In genomic region chr19:14081797-14082674, GRCh38 we compare ENCODE assay signal across 8 cellular contexts. TPM values are rescaled to one million over a fixed set of nuclear protein-coding genes. Genes with fewer than 3 reads are reported as not detected.
DNase-seq lines count a peak whose midpoint lies in the region; ATAC-seq, FAIRE-seq and TF ChIP-seq lines count a peak whose summit lies in the region.

No MANE protein-coding gene starts in this region.

- DNase-seq in stimulated activated CD4-positive, alpha-beta T cell treated with anti-CD3 and anti-CD28 coated beads, Interleukin-15, amount 100 ng/mL, for 24 hours: peak; percentile 30
- no peak for DNase-seq in stimulated activated CD4-positive, alpha-beta T cell treated with anti-CD3 and anti-CD28 coated beads, Interleukin-1b, Interleukin-23, amount 100 ng/mL, for 48 hours
- DNase-seq in Karpas-422 (no peak), astrocyte (ENCODE audit: low read depth) (peak; percentile 31), kidney epithelial cell (ENCODE audit: low read depth) (no peak), HUDEP-2 (lab: John Stamatoyannopoulos, UW; ENCODE audit: unreplicated experiment in 76 of 76) (no peak)
- peak; percentile 24 for DNase-seq in stimulated activated naive CD4-positive, alpha-beta T cell treated with Interleukin-2 at 50 U/mL for 16 hours (lab: John Stamatoyannopoulos, UW)

- no peak for FAIRE-seq in astrocyte (lab: Jason Lieb, UNC)

- no peak for ATAC-seq in HG02798 (IDR thresholded peaks at IDR 0.05; ENCODE audit: poor library complexity, unreplicated experiment)

- peak overlapping the region; percentile 93 for H3K4me3 Mint-ChIP-seq in astrocyte (ENCODE audit: unreplicated experiment)

- H3K4me2 ChIP-seq in Karpas-422 (ENCODE audit: low read depth, low read length, poor library complexity, severe bottlenecking) (peak overlapping the region; percentile 86), astrocyte (ENCODE audit: low read length) (peak overlapping the region; percentile 96)

- no peaks in the 10 kb centered on the region for H3K36me3 ChIP-seq in Karpas-422 (ENCODE audit: insufficient read depth, low read length)
- H3K36me3 ChIP-seq in astrocyte (ENCODE audit: insufficient read depth, low read length): no peaks in the 10 kb centered on the region
- H3K36me3 ChIP-seq in kidney epithelial cell (ENCODE audit: control insufficient read depth, insufficient read depth, low read length): no peaks in the 10 kb centered on the region

- H3K36me3 Mint-ChIP-seq in astrocyte (ENCODE audit: low read depth, unreplicated experiment): peaks cover 8% of the 10 kb centered on the region

- no peaks in the 10 kb centered on the region for H3K9me3 Mint-ChIP-seq in astrocyte (ENCODE audit: unreplicated experiment)

- H3K4me1 ChIP-seq in Karpas-422 (ENCODE audit: low read length): peaks cover 20% of the 10 kb centered on the region
- H3K4me1 ChIP-seq in astrocyte (ENCODE audit: insufficient read depth, low read length): peaks cover 6% of the 10 kb centered on the region

- H2AFZ ChIP-seq in Karpas-422 (ENCODE audit: low read length): peak overlapping the region; percentile 87; the same call in 1 of the 2 replicates
- peak overlapping the region; percentile 83 for H2AFZ ChIP-seq in astrocyte (ENCODE audit: low read depth, low read length)

- no peaks in the 10 kb centered on the region for H4K20me1 ChIP-seq in Karpas-422 (ENCODE audit: insufficient read depth, low read depth, low read length)
- H4K20me1 ChIP-seq in astrocyte (ENCODE audit: insufficient read depth, low read length): no peaks in the 10 kb centered on the region

- peak overlapping the region; percentile 75 for H3K27ac Mint-ChIP-seq in astrocyte (ENCODE audit: unreplicated experiment)

- H3K4me1 Mint-ChIP-seq in astrocyte (ENCODE audit: low read depth, unreplicated experiment): no peaks in the 10 kb centered on the region

- H3K27me3 Mint-ChIP-seq in astrocyte (ENCODE audit: low read depth, unreplicated experiment): no peaks in the 10 kb centered on the region

- H3K27ac ChIP-seq in Karpas-422 (ENCODE audit: low read length): no peak overlapping the region
- peak overlapping the region; percentile 44 for H3K27ac ChIP-seq in astrocyte (ENCODE audit: low read depth, low read length)

- peak overlapping the region; percentile 75 for H3K4me3 ChIP-seq in Karpas-422 (ENCODE audit: low read length)
- peak overlapping the region; percentile 76 for H3K4me3 ChIP-seq in astrocyte (ENCODE audit: insufficient read depth, low read depth, low read length)
- H3K4me3 ChIP-seq in kidney epithelial cell (ENCODE audit: low read depth, low read length): peak overlapping the region; percentile 69

- H3K9me3 ChIP-seq in Karpas-422 (ENCODE audit: low read length) (no peaks in the 10 kb centered on the region), astrocyte (ENCODE audit: insufficient read depth, low read depth, low read length) (no peaks in the 10 kb centered on the region)

- peak overlapping the region; percentile 74 for H3K9ac ChIP-seq in Karpas-422 (ENCODE audit: low read length)
- peak overlapping the region; percentile 84 for H3K9ac ChIP-seq in astrocyte (ENCODE audit: low read length)

- TF ChIP-seq CTCF in astrocyte (IDR thresholded peaks at IDR 0.05; ENCODE audit: insufficient read depth, low read depth, low read length): no peak
- TF ChIP-seq CTCF in kidney epithelial cell (IDR thresholded peaks at IDR 0.05; ENCODE audit: insufficient read depth, low read length, poor library complexity, severe bottlenecking): no peak

- H3K79me2 ChIP-seq in Karpas-422 (ENCODE audit: low read length) (no peaks in the 10 kb centered on the region), astrocyte (ENCODE audit: insufficient read depth, low read length) (no peaks in the 10 kb centered on the region)

- no peaks in the 10 kb centered on the region for H3K9me2 ChIP-seq in Karpas-422 (replicated peaks; ENCODE audit: insufficient read depth, low read length)

- H3K27me3 ChIP-seq in Karpas-422 (ENCODE audit: low read length): no peaks in the 10 kb centered on the region
- no peaks in the 10 kb centered on the region for H3K27me3 ChIP-seq in astrocyte (ENCODE audit: insufficient read depth, low read length)
- H3K27me3 ChIP-seq in kidney epithelial cell (ENCODE audit: control insufficient read depth, insufficient read depth, low read length): no peaks in the 10 kb centered on the region

RNA-seq across cellular contexts. Expression of gene C19orf67, which starts 3.5 kb away (rescaled TPM):
- total RNA-seq in Karpas-422 (2014; rRNA removed; shearing (Covaris generic); ENCODE audit: low replicate concordance): 0.37 and 2.8 TPM in 2 replicates
- total RNA-seq in astrocyte: not detected in 2 replicates
- total RNA-seq in kidney epithelial cell: not detected in 2 replicates

RNA-seq across cellular contexts. Expression of gene SAMD1, which starts 8.5 kb away (rescaled TPM):
- 31.8 and 81.5 TPM in 2 replicates for total RNA-seq in Karpas-422 (2014; rRNA removed; shearing (Covaris generic); ENCODE audit: low replicate concordance)
- total RNA-seq in astrocyte (36.8 and 41.7 TPM in 2 replicates), kidney epithelial cell (21.8 and 42.0 TPM in 2 replicates)

RNA-seq across cellular contexts. Expression of gene MISP3, which starts 9.4 kb away (rescaled TPM):
- 0.71 and 4.2 TPM in 2 replicates for total RNA-seq in Karpas-422 (2014; rRNA removed; shearing (Covaris generic); ENCODE audit: low replicate concordance)
- 0.70 and 0.79 TPM in 2 replicates for total RNA-seq in astrocyte
- total RNA-seq in kidney epithelial cell: 0.68 and 1.5 TPM in 2 replicates

RNA-seq across cellular contexts. Expression of gene PALM3, which starts 20.2 kb away (rescaled TPM):
- not detected in 2 replicates for total RNA-seq in Karpas-422 (2014; rRNA removed; shearing (Covaris generic); ENCODE audit: low replicate concordance)
- total RNA-seq in astrocyte: 1.2 and 1.6 TPM in 2 replicates
- total RNA-seq in kidney epithelial cell: not detected in 2 replicates

RNA-seq across cellular contexts. Expression of gene PRKACA, which starts 35.5 kb away (rescaled TPM):
- 24.0 and 26.5 TPM in 2 replicates for total RNA-seq in Karpas-422 (2014; rRNA removed; shearing (Covaris generic); ENCODE audit: low replicate concordance)
- total RNA-seq in astrocyte (80.5 and 82.6 TPM in 2 replicates), kidney epithelial cell (37.3 and 44.5 TPM in 2 replicates)

Comparison
In these comparisons a context has a peak if more than half of its experiments do, and no peak if none do; other contexts are left out.
1. DNase-seq: peak in stimulated activated CD4-positive, alpha-beta T cell treated with anti-CD3 and anti-CD28 coated beads, Interleukin-15, amount 100 ng/mL, for 24 hours (single experiment), astrocyte (single experiment) and stimulated activated naive CD4-positive, alpha-beta T cell treated with Interleukin-2 at 50 U/mL for 16 hours (single experiment); none in stimulated activated CD4-positive, alpha-beta T cell treated with anti-CD3 and anti-CD28 coated beads, Interleukin-1b, Interleukin-23, amount 100 ng/mL, for 48 hours (single experiment), Karpas-422 (single experiment), kidney epithelial cell (single experiment) and HUDEP-2 (0 of 76).
2. Peak in every context shown above with its lines, with median percentiles within 50 percentile points of each other: H3K4me3 ChIP-seq.